ENCODE assay signal across 25 cellular contexts in genomic region chr10:82922755-82923154, GRCh38.
DNase-seq lines count a peak whose midpoint lies in the region; ATAC-seq, FAIRE-seq and TF ChIP-seq lines count a peak whose summit lies in the region.
"Had no signal": no experiment of that assay in that cellular context is flagged by ENCODE, and none has a peak within 500 bp of the region (broad histone marks: within the 10 kb centered on the region; RNA-seq: fewer than 3 reads in every experiment).

No MANE protein-coding gene starts in this region.

- H3K4me3 ChIP-seq in right atrium auricular region, result no peak overlapping the region
- H3K4me3 ChIP-seq: GM23338, prostate gland, sigmoid colon, tibial artery had no signal

- no peaks in the 10 kb centered on the region for H3K27me3 ChIP-seq in foreskin keratinocyte
- H3K27me3 ChIP-seq in right atrium auricular region, result no peaks in the 10 kb centered on the region
- H3K27me3 ChIP-seq: sigmoid colon, tibial artery had no signal

- no peak for TF ChIP-seq CTCF in foreskin keratinocyte (conservative IDR thresholded peaks at IDR 0.05)
- TF ChIP-seq CTCF in right atrium auricular region (IDR thresholded peaks at IDR 0.05), result no peak

- H3K4me1 ChIP-seq in foreskin keratinocyte (no peaks in the 10 kb centered on the region), right atrium auricular region (no peaks in the 10 kb centered on the region)
- H3K4me1 ChIP-seq: prostate gland had no signal

- H3K9me3 ChIP-seq in right atrium auricular region, result peaks cover 0 to 7% of the 10 kb centered on the region in 2 donors
- H3K9me3 ChIP-seq: prostate gland, sigmoid colon, tibial artery had no signal

- FAIRE-seq in GM19239 (lab: Jason Lieb, UNC), result no peak
- FAIRE-seq: keratinocyte had no signal

- H3K27ac ChIP-seq in foreskin keratinocyte, result no peak overlapping the region
- H3K27ac ChIP-seq in right atrium auricular region, result no peak overlapping the region
- H3K27ac ChIP-seq: prostate gland, sigmoid colon, tibial artery had no signal

- peak; percentile 35 for ATAC-seq in foreskin keratinocyte
- ATAC-seq: activated CD4-positive, alpha-beta T cell treated with anti-CD3 and anti-CD28 coated beads for 36 hours; activated CD8-positive, alpha-beta T cell treated with anti-CD3 and anti-CD28 coated beads, Interleukin-2, amount 10 ng/mL, durations not matched to agents 7 days and 5 days; GM23338; left ventricle myocardium superior; Panc1 had no signal

- DNase-seq in A172 (ENCODE audit: low spot score) (peak; percentile 34), ELR (ENCODE audit: low read depth) (peak; percentile 42), SW480 (ENCODE audit: low spot score) (peak; percentile 26), foreskin keratinocyte (peak in 1 of 2 donors; percentile 35), GM19239 (ENCODE audit: insufficient read length, low spot score) (no peak), superior temporal gyrus (ENCODE audit: extremely low spot score) (no peak), right atrium auricular region (ENCODE audit: low spot score) (no peak)
- no peak for DNase-seq in activated naive CD4-positive, alpha-beta T cell treated with anti-CD3 and anti-CD28 coated beads, Interleukin-2, amount 50 U/mL, for 16 hours
- DNase-seq: activated CD4-positive, alpha-beta T cell treated with anti-CD3 and anti-CD28 coated beads for 36 hours; activated CD8-positive, alpha-beta T cell treated with anti-CD3 and anti-CD28 coated beads, Interleukin-2, amount 10 ng/mL, durations not matched to agents 7 days and 5 days; amygdala; CD4-positive, alpha-beta memory T cell; DMS 273 treated with DMSO at 0.1 percent for 48 hours; KG1; left ventricle myocardium superior; NCI-H2029 treated with DMSO at 0.1 percent for 48 hours; NCI-H526 treated with DMSO at 0.1 percent for 48 hours; SHP77 treated with DMSO at 0.1 percent for 48 hours; sigmoid colon; stimulated activated CD4-positive, alpha-beta T cell treated with anti-CD3 and anti-CD28 coated beads, Interleukin-4, amount 100 ng/mL, for 24 hours; tibial artery had no signal

- no peaks in the 10 kb centered on the region for H3K36me3 ChIP-seq in right atrium auricular region
- H3K36me3 ChIP-seq: prostate gland, sigmoid colon, tibial artery had no signal

Comparison
In these comparisons a context has a peak if more than half of its experiments do, and no peak if none do; other contexts are left out.
1. DNase-seq: peak in A172 (single experiment), ELR (single experiment) and SW480 (single experiment); none in activated naive CD4-positive, alpha-beta T cell treated with anti-CD3 and anti-CD28 coated beads, Interleukin-2, amount 50 U/mL, for 16 hours (single experiment), GM19239 (single experiment), superior temporal gyrus (single experiment) and right atrium auricular region (single experiment).